Comparison of ENCODE assay signal across 19 cellular contexts in genomic region chr7:157787275-157787701, GRCh38.
A peak's percentile ranks its signal among the peaks of the same experiment; 100 is the strongest.
DNase-seq lines count a peak whose midpoint lies in the region; ATAC-seq, FAIRE-seq and TF ChIP-seq lines count a peak whose summit lies in the region.
"Had no signal": no experiment of that assay in that cellular context is flagged by ENCODE, and none has a peak within 500 bp of the region (broad histone marks: within the 10 kb centered on the region; RNA-seq: fewer than 3 reads in every experiment).

No MANE protein-coding gene starts in this region.

- no peak overlapping the region for H3K23ac ChIP-seq in neuronal stem cell (ENCODE audit: low read depth, low read length, poor library complexity)

- no peak overlapping the region for H2AFZ ChIP-seq in neuronal stem cell (ENCODE audit: low read length)
- H2AFZ ChIP-seq: GM23338 had no signal

- no peaks in the 10 kb centered on the region for H3K36me3 ChIP-seq in kidney (ENCODE audit: control insufficient read depth in 1 of 2, insufficient read depth in 2 of 2, low read length in 2 of 2)
- H3K36me3 ChIP-seq in neuronal stem cell (replicated peaks in 1 of 2; ENCODE audit: control insufficient read depth in 2 of 2, insufficient read depth in 2 of 2, low read length in 2 of 2) = peaks cover 0 to 4% of the 10 kb centered on the region in 2 donors
- H3K36me3 ChIP-seq in body of pancreas (replicated peaks in 1 of 2; ENCODE audit: insufficient read depth in 1 of 2, low read depth in 2 of 2) = no peaks in the 10 kb centered on the region
- no peaks in the 10 kb centered on the region for H3K36me3 ChIP-seq in gastrocnemius medialis

- no peaks in the 10 kb centered on the region for H3K4me1 Mint-ChIP-seq in stimulated activated naive CD8-positive, alpha-beta T cell treated with anti-CD3 and anti-CD28 coated beads, Interleukin-15, amount 100 ng/mL, for 72 hours
- H3K4me1 Mint-ChIP-seq: GM23338 had no signal

- intact Hi-C loops in kidney (cut with DNase I) = no loop called here
- intact Hi-C loops in body of pancreas (cut with DNase I) = no loop called here
- intact Hi-C loops in gastrocnemius medialis (cut with DNase I; ENCODE audit: low total_unique reads) = no loop called here

- peak overlapping the region; percentile 45 for H2BK15ac ChIP-seq in neuronal stem cell (ENCODE audit: low read length)

- no peak for FAIRE-seq in kidney (lab: Jason Lieb, UNC)
- FAIRE-seq: GM12891, GM18507 had no signal

- H3K9me3 ChIP-seq in kidney (ENCODE audit: control insufficient read depth in 1 of 2, low read length in 2 of 2) = no peaks in the 10 kb centered on the region
- H3K9me3 ChIP-seq in neuronal stem cell (replicated peaks in 1 of 2; ENCODE audit: control insufficient read depth in 2 of 2, insufficient read depth in 1 of 2, low read depth in 1 of 2, low read length in 2 of 2) = peaks cover 0 to 6% of the 10 kb centered on the region in 2 donors
- no peaks in the 10 kb centered on the region for H3K9me3 ChIP-seq in body of pancreas
- no peaks in the 10 kb centered on the region for H3K9me3 ChIP-seq in gastrocnemius medialis

- no peak overlapping the region for H4K91ac ChIP-seq in neuronal stem cell (ENCODE audit: low read depth, low read length, poor library complexity)

- H4K8ac ChIP-seq in neuronal stem cell (ENCODE audit: low read depth, low read length) = no peak overlapping the region

- H3K27ac ChIP-seq in kidney (ENCODE audit: low read depth in 2 of 2, low read length in 2 of 2) (no peak overlapping the region), neuronal stem cell (replicated peaks; ENCODE audit: low read length) (no peak overlapping the region), body of pancreas (no peak overlapping the region), gastrocnemius medialis (no peak overlapping the region)

- no peak for DNase-seq in stimulated activated naive CD8-positive, alpha-beta T cell treated with anti-CD3 and anti-CD28 coated beads, Interleukin-15, amount 100 ng/mL, for 72 hours
- DNase-seq in stimulated activated naive CD8-positive, alpha-beta T cell treated with anti-CD3 and anti-CD28 coated beads, Interleukin-15, Interleukin-2, amounts not matched to agents 100 U/mL and 50 U/mL, for 24 hours = no peak
- DNase-seq in kidney (peak; percentile 61), neuronal stem cell (ENCODE audit: low spot score) (no peak), HuH-7.5 (ENCODE audit: low spot score) (no peak), body of pancreas (no peak), gastrocnemius medialis (no peak)
- DNase-seq: C1 segment of cervical spinal cord; Calu3; CD4-positive, alpha-beta memory T cell; COR-L47; DMS53; DMS79 treated with DMSO at 0.1 percent for 48 hours; GF-D8; H9 had no signal

- no CpG with 5 or more reads among the region's 13 CpGs for WGBS in neuronal stem cell (ENCODE audit: extremely low coverage in 2 of 2, insufficient read length in 2 of 2, insufficient replicate concordance in 1 of 2), 2 donors
- WGBS in body of pancreas, 2 donors = 84 to 93% methylated on average over 10 to 13 of the region's 13 CpGs

- no peak for TF ChIP-seq CTCF in kidney (IDR thresholded peaks at IDR 0.05; ENCODE audit: borderline replicate concordance, extremely low read depth, insufficient read depth)
- no peak for TF ChIP-seq CTCF in body of pancreas (IDR thresholded peaks at IDR 0.05)
- no peak for TF ChIP-seq CTCF in gastrocnemius medialis (IDR thresholded peaks at IDR 0.05 in 4 of 5, conservative IDR thresholded peaks at IDR 0.05 in 1 of 5)

- H3K18ac ChIP-seq in neuronal stem cell (ENCODE audit: low read length) = peak overlapping the region; percentile 65

- ATAC-seq in stimulated activated naive CD8-positive, alpha-beta T cell treated with anti-CD3 and anti-CD28 coated beads, Interleukin-15, amount 100 ng/mL, for 72 hours = peak; percentile 31
- ATAC-seq in stimulated activated naive CD8-positive, alpha-beta T cell treated with anti-CD3 and anti-CD28 coated beads, Interleukin-15, Interleukin-2, amounts not matched to agents 100 U/mL and 50 U/mL, for 24 hours = no peak
- ATAC-seq in body of pancreas = no peak
- no peak for ATAC-seq in gastrocnemius medialis
- ATAC-seq: GM23338, HCT116 had no signal

- no peak overlapping the region for H3K4me3 Mint-ChIP-seq in stimulated activated naive CD8-positive, alpha-beta T cell treated with anti-CD3 and anti-CD28 coated beads, Interleukin-15, amount 100 ng/mL, for 72 hours
- H3K4me3 Mint-ChIP-seq: CD4-positive, alpha-beta memory T cell; GM23338; H9 had no signal

- no peak overlapping the region for H3K27ac Mint-ChIP-seq in stimulated activated naive CD8-positive, alpha-beta T cell treated with anti-CD3 and anti-CD28 coated beads, Interleukin-15, amount 100 ng/mL, for 72 hours
- H3K27ac Mint-ChIP-seq: CD4-positive, alpha-beta memory T cell; GM23338; H9 had no signal

- peak overlapping the region; percentile 40 for H2BK5ac ChIP-seq in neuronal stem cell (ENCODE audit: low read length)

- H3K27me3 ChIP-seq in neuronal stem cell (ENCODE audit: control insufficient read depth in 3 of 3, insufficient read depth in 3 of 3, low read depth in 1 of 3, low read length in 3 of 3) = peaks cover 0 to 4% (median 0%) of the 10 kb centered on the region in 3 experiments
- H3K27me3 ChIP-seq in body of pancreas = no peaks in the 10 kb centered on the region
- no peaks in the 10 kb centered on the region for H3K27me3 ChIP-seq in gastrocnemius medialis

- no peaks in the 10 kb centered on the region for H3K79me1 ChIP-seq in neuronal stem cell (ENCODE audit: low read depth, low read length)

- H3K27me3 Mint-ChIP-seq in stimulated activated naive CD8-positive, alpha-beta T cell treated with anti-CD3 and anti-CD28 coated beads, Interleukin-15, amount 100 ng/mL, for 72 hours = no peaks in the 10 kb centered on the region

- in situ Hi-C loops in gastrocnemius medialis (cut with MboI; ENCODE audit: low sequenced_read_pairs in 4 of 4) = no loop called here

- H2AK5ac ChIP-seq in neuronal stem cell (ENCODE audit: low read depth, low read length) = peak overlapping the region; percentile 97

- no peak overlapping the region for H2BK12ac ChIP-seq in neuronal stem cell (ENCODE audit: low read length)

- no peak overlapping the region for H3K9ac ChIP-seq in kidney (ENCODE audit: low read length in 2 of 2)
- no peak overlapping the region for H3K9ac ChIP-seq in neuronal stem cell (ENCODE audit: low read depth, low read length, poor library complexity)

- H3K4me2 ChIP-seq in neuronal stem cell (ENCODE audit: insufficient read depth, low read length, poor library complexity, severe bottlenecking) = no peak overlapping the region
- H3K4me2 ChIP-seq: GM23338 had no signal

- no peak overlapping the region for H3K4ac ChIP-seq in neuronal stem cell (ENCODE audit: low read length)

- peak overlapping the region; percentile 74 for H2BK120ac ChIP-seq in neuronal stem cell (ENCODE audit: low read depth, low read length)

- no peak overlapping the region for H3K4me3 ChIP-seq in kidney (ENCODE audit: low read length in 2 of 2)
- H3K4me3 ChIP-seq in neuronal stem cell (ENCODE audit: low read length in 2 of 2) = no peak overlapping the region
- no peak overlapping the region for H3K4me3 ChIP-seq in body of pancreas
- H3K4me3 ChIP-seq in gastrocnemius medialis = no peak overlapping the region
- H3K4me3 ChIP-seq: GM23338 had no signal

- H3K14ac ChIP-seq in neuronal stem cell (ENCODE audit: low read length) = no peak overlapping the region

- no peaks in the 10 kb centered on the region for H3K9me3 Mint-ChIP-seq in stimulated activated naive CD8-positive, alpha-beta T cell treated with anti-CD3 and anti-CD28 coated beads, Interleukin-15, amount 100 ng/mL, for 72 hours
- H3K9me3 Mint-ChIP-seq: CD4-positive, alpha-beta memory T cell; H9 had no signal

- H3K4me1 ChIP-seq in kidney (ENCODE audit: control insufficient read depth in 1 of 2, insufficient read depth in 1 of 2, low read depth in 1 of 2, low read length in 2 of 2) (no peaks in the 10 kb centered on the region), neuronal stem cell (ENCODE audit: control insufficient read depth in 2 of 2, insufficient read depth in 1 of 2, low read depth in 1 of 2, low read length in 2 of 2) (peaks cover 9 to 13% of the 10 kb centered on the region in 2 donors), body of pancreas (no peaks in the 10 kb centered on the region), gastrocnemius medialis (no peaks in the 10 kb centered on the region)

- TF ChIP-seq POLR2A in body of pancreas (IDR thresholded peaks at IDR 0.05) = no peak
- no peak for TF ChIP-seq POLR2A in gastrocnemius medialis (IDR thresholded peaks at IDR 0.05)
